1 cellular context compared by ENCODE assay signal in genomic region chr5:80225954-80226353, GRCh38.
TF ChIP-seq lines count a peak whose summit lies in the region.

No MANE protein-coding gene starts in this region.

TF ChIP-seq in WTC11, 78 proteins besides CTCF, POLR2A, EP300 and RAD21 (continued from another document):
- TF ChIP-seq, protein P1, sequence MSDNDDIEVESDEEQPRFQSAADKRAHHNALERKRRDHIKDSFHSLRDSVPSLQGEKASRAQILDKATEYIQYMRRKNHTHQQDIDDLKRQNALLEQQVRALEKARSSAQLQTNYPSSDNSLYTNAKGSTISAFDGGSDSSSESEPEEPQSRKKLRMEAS (CRISPR knock-in tag; IDR thresholded peaks at IDR 0.05), result no peak
- TF ChIP-seq TEAD1 (CRISPR knock-in tag; IDR thresholded peaks at IDR 0.05) (no peak), GTF2I (CRISPR knock-in tag; conservative IDR thresholded peaks at IDR 0.05) (no peak), ERG (CRISPR knock-in tag; IDR thresholded peaks at IDR 0.05) (no peak), KAT7 (CRISPR knock-in tag; IDR thresholded peaks at IDR 0.05; ENCODE audit: borderline replicate concordance) (no peak), PRRX2 (CRISPR knock-in tag; IDR thresholded peaks at IDR 0.05) (no peak), RELA (CRISPR knock-in tag; IDR thresholded peaks at IDR 0.05; ENCODE audit: borderline replicate concordance) (no peak), ATF6 (CRISPR knock-in tag; IDR thresholded peaks at IDR 0.05) (no peak), STAT6 (CRISPR knock-in tag; conservative IDR thresholded peaks at IDR 0.05; ENCODE audit: low read depth) (no peak), NR1H2 (CRISPR knock-in tag; IDR thresholded peaks at IDR 0.05) (no peak), ZNF138 (CRISPR knock-in tag; conservative IDR thresholded peaks at IDR 0.05) (no peak)
- TF ChIP-seq, protein P2, sequence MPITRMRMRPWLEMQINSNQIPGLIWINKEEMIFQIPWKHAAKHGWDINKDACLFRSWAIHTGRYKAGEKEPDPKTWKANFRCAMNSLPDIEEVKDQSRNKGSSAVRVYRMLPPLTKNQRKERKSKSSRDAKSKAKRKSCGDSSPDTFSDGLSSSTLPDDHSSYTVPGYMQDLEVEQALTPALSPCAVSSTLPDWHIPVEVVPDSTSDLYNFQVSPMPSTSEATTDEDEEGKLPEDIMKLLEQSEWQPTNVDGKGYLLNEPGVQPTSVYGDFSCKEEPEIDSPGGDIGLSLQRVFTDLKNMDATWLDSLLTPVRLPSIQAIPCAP (CRISPR knock-in tag; IDR thresholded peaks at IDR 0.05), result no peak
